Comparison of ENCODE assay signal across 25 cellular contexts in genomic region chr5:154966081-154966841, GRCh38. TPM values are rescaled to one million over a fixed set of nuclear protein-coding genes. Genes with fewer than 3 reads are reported as not detected.
A peak's percentile ranks its signal among the peaks of the same experiment; 100 is the strongest.
DNase-seq lines count a peak whose midpoint lies in the region; ATAC-seq and TF ChIP-seq lines count a peak whose summit lies in the region.
"Had no signal": no experiment of that assay in that cellular context is flagged by ENCODE, and none has a peak within 500 bp of the region (broad histone marks: within the 10 kb centered on the region; RNA-seq: fewer than 3 reads in every experiment).

No MANE protein-coding gene starts in this region.

- H3K9me3 Mint-ChIP-seq in activated CD8-positive, alpha-beta T cell treated with anti-CD3 and anti-CD28 coated beads, Interleukin-2, amount 10 ng/mL, durations not matched to agents 7 days and 5 days (ENCODE audit: insufficient read depth) = no peaks in the 10 kb centered on the region
- H3K9me3 Mint-ChIP-seq in activated CD8-positive, alpha-beta T cell treated with anti-CD3 and anti-CD28 coated beads for 36 hours = no peaks in the 10 kb centered on the region
- H3K9me3 Mint-ChIP-seq in dendritic cell treated with granulocyte-macrophage colony-stimulating factor and Interleukin-4, amounts not matched to agents 40 ng/mL and 50 ng/mL, for 4 days = no peaks in the 10 kb centered on the region
- H3K9me3 Mint-ChIP-seq: activated T-cell treated with anti-CD3 and anti-CD28 coated beads, Interleukin-2, amount 50 U/mL, for 4 hours; H9; T-helper 2 cell treated with Interferon-gamma antibody and Interleukin-4, amounts not matched to agents 5 μg/mL and 100 μg/mL, for 36 hours had no signal

- CTCF ChIA-PET in activated CD8-positive, alpha-beta T cell treated with anti-CD3 and anti-CD28 coated beads, Interleukin-2, amount 10 ng/mL, durations not matched to agents 7 days and 5 days (lab: Charles Lee) = no interaction called here
- CTCF ChIA-PET in activated CD8-positive, alpha-beta T cell treated with anti-CD3 and anti-CD28 coated beads for 36 hours (lab: Charles Lee) = no interaction called here

- H3K27ac Mint-ChIP-seq in activated CD8-positive, alpha-beta T cell treated with anti-CD3 and anti-CD28 coated beads, Interleukin-2, amount 10 ng/mL, durations not matched to agents 7 days and 5 days = peak overlapping the region; percentile 44
- H3K27ac Mint-ChIP-seq in activated CD8-positive, alpha-beta T cell treated with anti-CD3 and anti-CD28 coated beads for 36 hours = no peak overlapping the region
- H3K27ac Mint-ChIP-seq in dendritic cell treated with granulocyte-macrophage colony-stimulating factor and Interleukin-4, amounts not matched to agents 40 ng/mL and 50 ng/mL, for 4 days = peak overlapping the region; percentile 18
- H3K27ac Mint-ChIP-seq: T-helper 2 cell treated with Interferon-gamma antibody and Interleukin-4, amounts not matched to agents 5 μg/mL and 100 μg/mL, for 36 hours had no signal

- H3K9me3 ChIP-seq in left lung = no peaks in the 10 kb centered on the region
- no peaks in the 10 kb centered on the region for H3K9me3 ChIP-seq in skeletal muscle tissue (ENCODE audit: control insufficient read depth in 3 of 3, low read length in 3 of 3)
- H3K9me3 ChIP-seq in WERI-Rb-1 (ENCODE audit: severe bottlenecking) = no peaks in the 10 kb centered on the region
- H3K9me3 ChIP-seq: BE2C, body of pancreas, colonic mucosa, prostate gland had no signal

- peaks cover 8% of the 10 kb centered on the region for H3K4me1 Mint-ChIP-seq in activated CD8-positive, alpha-beta T cell treated with anti-CD3 and anti-CD28 coated beads, Interleukin-2, amount 10 ng/mL, durations not matched to agents 7 days and 5 days (ENCODE audit: low read depth)
- H3K4me1 Mint-ChIP-seq in activated CD8-positive, alpha-beta T cell treated with anti-CD3 and anti-CD28 coated beads for 36 hours (ENCODE audit: low read depth) = no peaks in the 10 kb centered on the region
- H3K4me1 Mint-ChIP-seq in dendritic cell treated with granulocyte-macrophage colony-stimulating factor and Interleukin-4, amounts not matched to agents 40 ng/mL and 50 ng/mL, for 4 days (ENCODE audit: low read depth) = peaks cover 18% of the 10 kb centered on the region
- H3K4me1 Mint-ChIP-seq: H9 had no signal

- H3K27me3 ChIP-seq in left lung = no peaks in the 10 kb centered on the region
- no peaks in the 10 kb centered on the region for H3K27me3 ChIP-seq in skeletal muscle tissue (ENCODE audit: control insufficient read depth in 3 of 3, insufficient read depth in 3 of 3, low read length in 3 of 3)
- no peaks in the 10 kb centered on the region for H3K27me3 ChIP-seq in WERI-Rb-1 (ENCODE audit: insufficient read depth, low read depth, severe bottlenecking)
- H3K27me3 ChIP-seq: BE2C, body of pancreas, colonic mucosa had no signal

- ATAC-seq in activated CD8-positive, alpha-beta T cell treated with anti-CD3 and anti-CD28 coated beads, Interleukin-2, amount 10 ng/mL, durations not matched to agents 7 days and 5 days = no peak
- no peak for ATAC-seq in activated CD8-positive, alpha-beta T cell treated with anti-CD3 and anti-CD28 coated beads for 36 hours
- ATAC-seq in left lung (peak; percentile 15), HG03175 (IDR thresholded peaks at IDR 0.05; ENCODE audit: unreplicated experiment) (no peak)
- ATAC-seq: activated T-cell treated with anti-CD3 and anti-CD28 coated beads, Interleukin-2, amount 50 U/mL, for 4 hours; body of pancreas; Panc1 had no signal

- no peak for TF ChIP-seq CTCF in activated CD8-positive, alpha-beta T cell treated with anti-CD3 and anti-CD28 coated beads for 36 hours (IDR thresholded peaks at IDR 0.05)
- no peak for TF ChIP-seq CTCF in left lung (IDR thresholded peaks at IDR 0.05)
- no peak for TF ChIP-seq CTCF in WERI-Rb-1 (IDR thresholded peaks at IDR 0.05; ENCODE audit: low read depth, low read length)

- no peak for DNase-seq in activated CD8-positive, alpha-beta T cell treated with anti-CD3 and anti-CD28 coated beads, Interleukin-2, amount 10 ng/mL, durations not matched to agents 7 days and 5 days
- no peak for DNase-seq in activated CD8-positive, alpha-beta T cell treated with anti-CD3 and anti-CD28 coated beads for 36 hours
- DNase-seq in left lung = no peak
- no peak for DNase-seq in WERI-Rb-1
- DNase-seq in COLO668 (lab: John Stamatoyannopoulos, UW; ENCODE audit: unreplicated experiment) = no peak
- DNase-seq: activated CD8-positive, alpha-beta memory T cell treated with anti-CD3 and anti-CD28 coated beads for 24 hours; activated T-cell treated with anti-CD3 and anti-CD28 coated beads, Interleukin-2, amount 50 U/mL, for 4 hours; BE2C; body of pancreas; Calu3; colonic mucosa; H9; hippocampal formation; islet precursor cell; NCI-H1092; NCI-H2081 treated with DMSO at 0.1 percent for 48 hours; NCI-H446 treated with DMSO at 0.1 percent for 48 hours; NK-92 treated with Interleukin-12 subunit alpha and Interleukin-12 subunit beta, amount 100 ng/mL, for 24 hours; stimulated activated CD4-positive, alpha-beta T cell treated with anti-CD3 and anti-CD28 coated beads, Interleukin-12 subunit alpha, Interleukin-12 subunit beta, amount 100 ng/mL, for 4 hours had no signal

- no peaks in the 10 kb centered on the region for H3K4me1 ChIP-seq in left lung
- no peaks in the 10 kb centered on the region for H3K4me1 ChIP-seq in skeletal muscle tissue (ENCODE audit: control insufficient read depth in 3 of 3, insufficient read depth in 3 of 3, low read length in 3 of 3)
- H3K4me1 ChIP-seq: BE2C, body of pancreas, colonic mucosa, prostate gland had no signal

- H3K36me3 ChIP-seq in left lung (peaks cover 0 to 55% of the 10 kb centered on the region in 2 donors), skeletal muscle tissue (ENCODE audit: control insufficient read depth in 3 of 3, insufficient read depth in 3 of 3, low read length in 3 of 3) (peaks cover 8 to 26% (median 17%) of the 10 kb centered on the region in 3 donors), WERI-Rb-1 (peaks cover 38% of the 10 kb centered on the region)
- H3K36me3 ChIP-seq: colonic mucosa had no signal

- H3K36me3 Mint-ChIP-seq in activated CD8-positive, alpha-beta T cell treated with anti-CD3 and anti-CD28 coated beads, Interleukin-2, amount 10 ng/mL, durations not matched to agents 7 days and 5 days (ENCODE audit: low read depth) = peaks cover 23% of the 10 kb centered on the region
- peaks cover 26% of the 10 kb centered on the region for H3K36me3 Mint-ChIP-seq in activated CD8-positive, alpha-beta T cell treated with anti-CD3 and anti-CD28 coated beads for 36 hours (ENCODE audit: low read depth)
- H3K36me3 Mint-ChIP-seq in dendritic cell treated with granulocyte-macrophage colony-stimulating factor and Interleukin-4, amounts not matched to agents 40 ng/mL and 50 ng/mL, for 4 days (ENCODE audit: low read depth) = peaks cover 50% of the 10 kb centered on the region

- no peaks in the 10 kb centered on the region for H3K27me3 Mint-ChIP-seq in activated CD8-positive, alpha-beta T cell treated with anti-CD3 and anti-CD28 coated beads, Interleukin-2, amount 10 ng/mL, durations not matched to agents 7 days and 5 days (ENCODE audit: low read depth)
- no peaks in the 10 kb centered on the region for H3K27me3 Mint-ChIP-seq in activated CD8-positive, alpha-beta T cell treated with anti-CD3 and anti-CD28 coated beads for 36 hours
- no peaks in the 10 kb centered on the region for H3K27me3 Mint-ChIP-seq in dendritic cell treated with granulocyte-macrophage colony-stimulating factor and Interleukin-4, amounts not matched to agents 40 ng/mL and 50 ng/mL, for 4 days

- no peak overlapping the region for H3K9ac ChIP-seq in skeletal muscle tissue (ENCODE audit: low read depth in 1 of 3, low read length in 3 of 3)

- H3K4me3 ChIP-seq in left lung (no peak overlapping the region), skeletal muscle tissue (ENCODE audit: low read length in 3 of 3) (no peak overlapping the region), WERI-Rb-1 (ENCODE audit: low read depth, low read length) (no peak overlapping the region)
- H3K4me3 ChIP-seq: body of pancreas, colonic mucosa, prostate gland had no signal

- POLR2A ChIA-PET in activated CD8-positive, alpha-beta T cell treated with anti-CD3 and anti-CD28 coated beads, Interleukin-2, amount 10 ng/mL, durations not matched to agents 7 days and 5 days (lab: Charles Lee) = no interaction called here
- POLR2A ChIA-PET in activated CD8-positive, alpha-beta T cell treated with anti-CD3 and anti-CD28 coated beads for 36 hours (lab: Charles Lee) = no interaction called here

- H3K27ac ChIP-seq in left lung = peak overlapping the region; percentile 29 to 69
- peak overlapping the region; percentile 43 for H3K27ac ChIP-seq in skeletal muscle tissue (ENCODE audit: low read depth, low read length)
- H3K27ac ChIP-seq in WERI-Rb-1 = no peak overlapping the region
- H3K27ac ChIP-seq: body of pancreas, colonic mucosa had no signal

- intact Hi-C loops in activated CD8-positive, alpha-beta T cell treated with anti-CD3 and anti-CD28 coated beads for 36 hours (cut with micrococcal nuclease) = no loop called here
- intact Hi-C loops in dendritic cell treated with granulocyte-macrophage colony-stimulating factor and Interleukin-4, amounts not matched to agents 40 ng/mL and 50 ng/mL, for 4 days (cut with micrococcal nuclease) = no loop called here
- intact Hi-C loops in left lung (cut with DNase I) = no loop called here

- H3K4me3 Mint-ChIP-seq in activated CD8-positive, alpha-beta T cell treated with anti-CD3 and anti-CD28 coated beads, Interleukin-2, amount 10 ng/mL, durations not matched to agents 7 days and 5 days = no peak overlapping the region
- H3K4me3 Mint-ChIP-seq in activated CD8-positive, alpha-beta T cell treated with anti-CD3 and anti-CD28 coated beads for 36 hours = no peak overlapping the region
- H3K4me3 Mint-ChIP-seq in dendritic cell treated with granulocyte-macrophage colony-stimulating factor and Interleukin-4, amounts not matched to agents 40 ng/mL and 50 ng/mL, for 4 days = no peak overlapping the region
- H3K4me3 Mint-ChIP-seq: activated T-cell treated with anti-CD3 and anti-CD28 coated beads, Interleukin-2, amount 50 U/mL, for 4 hours; H9; T-helper 2 cell treated with Interferon-gamma antibody and Interleukin-4, amounts not matched to agents 5 μg/mL and 100 μg/mL, for 36 hours had no signal

RNA-seq across cellular contexts. Expression of gene MRPL22, which starts 25.4 kb away (rescaled TPM):
- 10 to 100 TPM; 60.0 to 62.3 TPM for total RNA-seq in activated CD8-positive, alpha-beta T cell treated with anti-CD3 and anti-CD28 coated beads, Interleukin-2, amount 10 ng/mL, durations not matched to agents 7 days and 5 days
- total RNA-seq in activated CD8-positive, alpha-beta T cell treated with anti-CD3 and anti-CD28 coated beads for 36 hours = 10 to 100 TPM; 80.4 to 84.7 TPM
- total RNA-seq in left lung = 10 to 100 TPM; 33.8 to 38.4 TPM
- total RNA-seq in skeletal muscle tissue = 12.5 TPM

RNA-seq across cellular contexts. Expression of gene GEMIN5, which starts 28.2 kb away (rescaled TPM):
- total RNA-seq in activated CD8-positive, alpha-beta T cell treated with anti-CD3 and anti-CD28 coated beads, Interleukin-2, amount 10 ng/mL, durations not matched to agents 7 days and 5 days = 10 to 100 TPM; 15.9 to 17.8 TPM
- 10 to 100 TPM; 32.1 to 33.0 TPM for total RNA-seq in activated CD8-positive, alpha-beta T cell treated with anti-CD3 and anti-CD28 coated beads for 36 hours
- 10 to 100 TPM; 10.2 to 13.1 TPM for total RNA-seq in left lung
- total RNA-seq in skeletal muscle tissue = 18.8 TPM

RNA-seq across cellular contexts. Expression of gene KIF4B, which starts 47.3 kb away (rescaled TPM):
- total RNA-seq in activated CD8-positive, alpha-beta T cell treated with anti-CD3 and anti-CD28 coated beads, Interleukin-2, amount 10 ng/mL, durations not matched to agents 7 days and 5 days = under 1 TPM in 1 of 2 experiments, not detected in 1; 0.05 TPM
- under 1 TPM in 1 of 2 experiments, not detected in 1; 0.11 TPM for total RNA-seq in activated CD8-positive, alpha-beta T cell treated with anti-CD3 and anti-CD28 coated beads for 36 hours
- total RNA-seq in left lung = under 1 TPM in 1 of 2 donors, not detected in 1; 0.05 TPM
- total RNA-seq in skeletal muscle tissue = under 0.01 TPM
- total RNA-seq: activated T-cell treated with anti-CD3 and anti-CD28 coated beads, Interleukin-2, amount 50 U/mL, for 4 hours; Calu3; colonic mucosa had no signal
